ENCODE assay signal across 11 cellular contexts in genomic region chr3:178518660-178519396, GRCh38. TPM values are rescaled to one million over a fixed set of nuclear protein-coding genes. Genes with fewer than 3 reads are reported as not detected.
A peak's percentile ranks its signal among the peaks of the same experiment; 100 is the strongest.
DNase-seq lines count a peak whose midpoint lies in the region; ATAC-seq and TF ChIP-seq lines count a peak whose summit lies in the region.
"Had no signal": no experiment of that assay in that cellular context is flagged by ENCODE, and none has a peak within 500 bp of the region (broad histone marks: within the 10 kb centered on the region; RNA-seq: fewer than 3 reads in every experiment).

No MANE protein-coding gene starts in this region.

- in situ Hi-C loops in KBM-7 (cut with MboI; ENCODE audit: low pct_unique_long_range_greater_than_20kb, low sequenced_read_pairs) = no loop called here

- H3K4me3 ChIP-seq in fibroblast of villous mesenchyme (ENCODE audit: low read depth, low read length) = no peak overlapping the region

- intact Hi-C loops in posterior cingulate gyrus (cut with DNase I) = no loop called here

- TF ChIP-seq CTCF in fibroblast of villous mesenchyme (IDR thresholded peaks at IDR 0.05; ENCODE audit: insufficient read depth, low read depth, low read length) = no peak

- ATAC-seq in GM18519 (IDR thresholded peaks at IDR 0.05; ENCODE audit: low FRiP score, unreplicated experiment) (peak; percentile 82), GM21576 (IDR thresholded peaks at IDR 0.05; ENCODE audit: unreplicated experiment) (peak; percentile 85), HG03378 (IDR thresholded peaks at IDR 0.05; ENCODE audit: unreplicated experiment) (peak; percentile 88)
- ATAC-seq: activated CD4-positive, alpha-beta T cell treated with anti-CD3 and anti-CD28 coated beads for 36 hours had no signal

- DNase-seq in fibroblast of villous mesenchyme (ENCODE audit: low read depth) = peak; percentile 29
- no peak for DNase-seq in NCI-H748 treated with DMSO at 0.1 percent for 48 hours (lab: John Stamatoyannopoulos, UW)
- DNase-seq in posterior cingulate gyrus = no peak
- DNase-seq in KBM-7 = no peak
- DNase-seq in NCI-H2107 (lab: John Stamatoyannopoulos, UW) = no peak
- DNase-seq: activated CD4-positive, alpha-beta T cell treated with anti-CD3 and anti-CD28 coated beads for 36 hours; central memory CD4-positive, alpha-beta T cell; NCI-H187 treated with DMSO at 0.1 percent for 48 hours had no signal

RNA-seq across cellular contexts. Expression of gene KCNMB2, which starts 17.4 kb away (rescaled TPM):
- under 0.01 TPM in 1 of 2 replicates, not detected in the other for total RNA-seq in fibroblast of villous mesenchyme
- total RNA-seq: activated CD4-positive, alpha-beta T cell treated with anti-CD3 and anti-CD28 coated beads for 36 hours had no signal
